In genomic region chr22:31106001-31106571, GRCh38 we compare ENCODE assay signal across 9 cellular contexts. TPM values are rescaled to one million over a fixed set of nuclear protein-coding genes. Genes with fewer than 3 reads are reported as not detected.
DNase-seq lines count a peak whose midpoint lies in the region; ATAC-seq and TF ChIP-seq lines count a peak whose summit lies in the region.
"Had no signal": no experiment of that assay in that cellular context is flagged by ENCODE, and none has a peak within 500 bp of the region (broad histone marks: within the 10 kb centered on the region; RNA-seq: fewer than 3 reads in every experiment).

No MANE protein-coding gene starts in this region.

- H3K9ac ChIP-seq in fibroblast of lung (ENCODE audit: insufficient read depth, low read length) (peak overlapping the region; percentile 99), rectal smooth muscle tissue (ENCODE audit: low read length) (peak overlapping the region; percentile 47)

- CTCF ChIA-PET in CD8-positive, alpha-beta memory T cell (lab: Charles Lee), result interaction anchor here (1.1 to 1.6 kb wide), 3 partner anchors 11 to 22 kb away, joined by 3 read pairs; no protein-coding TSS in a partner anchor

- no peaks in the 10 kb centered on the region for H3K9me3 Mint-ChIP-seq in CD8-positive, alpha-beta memory T cell

- H3K79me2 ChIP-seq in fibroblast of lung (ENCODE audit: control insufficient read depth, insufficient read depth, low read length), result peaks cover 22% of the 10 kb centered on the region

- no peaks in the 10 kb centered on the region for H3K9me3 ChIP-seq in CD8-positive, alpha-beta memory T cell (ENCODE audit: low read length)
- no peaks in the 10 kb centered on the region for H3K9me3 ChIP-seq in RWPE2 (ENCODE audit: severe bottlenecking)
- H3K9me3 ChIP-seq in fibroblast of lung (ENCODE audit: control insufficient read depth, insufficient read depth, low read depth, low read length), result no peaks in the 10 kb centered on the region

- H3K36me3 ChIP-seq in CD8-positive, alpha-beta memory T cell (ENCODE audit: insufficient read depth, low read length), result no peaks in the 10 kb centered on the region
- H3K36me3 ChIP-seq in RWPE2 (ENCODE audit: low read depth) (peaks cover 19% of the 10 kb centered on the region), fibroblast of lung (ENCODE audit: control insufficient read depth, insufficient read depth, low read length) (peaks cover 24% of the 10 kb centered on the region), rectal smooth muscle tissue (ENCODE audit: control insufficient read depth, insufficient read depth, low read length) (peaks cover 4% of the 10 kb centered on the region), H7 (replicated peaks; ENCODE audit: control insufficient read depth, insufficient read depth, low read length) (no peaks in the 10 kb centered on the region)

- peaks cover 22 to 32% (median 29%) of the 10 kb centered on the region in 3 donors for H3K4me1 Mint-ChIP-seq in CD8-positive, alpha-beta memory T cell

- peak overlapping the region; percentile 84 to 96 (median 94) for H3K4me3 Mint-ChIP-seq in CD8-positive, alpha-beta memory T cell

- H3K4me1 ChIP-seq in CD8-positive, alpha-beta memory T cell (ENCODE audit: insufficient read depth, low read length), result peaks cover 19% of the 10 kb centered on the region
- H3K4me1 ChIP-seq in RWPE2 (ENCODE audit: insufficient read depth, poor library complexity, severe bottlenecking) (peaks cover 6% of the 10 kb centered on the region), fibroblast of lung (ENCODE audit: control insufficient read depth, extremely low read depth, insufficient read depth, low read length) (peaks cover 28% of the 10 kb centered on the region), rectal smooth muscle tissue (ENCODE audit: control insufficient read depth, insufficient read depth, low read length) (peaks cover 37% of the 10 kb centered on the region)

- H2AFZ ChIP-seq in fibroblast of lung (ENCODE audit: low read length), result no peak overlapping the region

- peak overlapping the region in 6 of 8 donors; percentile 72 to 87 (median 84) for H3K27ac Mint-ChIP-seq in CD8-positive, alpha-beta memory T cell

- no peaks in the 10 kb centered on the region for H4K20me1 ChIP-seq in fibroblast of lung (ENCODE audit: control insufficient read depth, extremely low read depth, insufficient read depth, low read length)

- TF ChIP-seq CTCF in RWPE2 (IDR thresholded peaks at IDR 0.05; ENCODE audit: poor library complexity, severe bottlenecking), result peak; percentile 20
- TF ChIP-seq CTCF in fibroblast of lung (conservative IDR thresholded peaks at IDR 0.05 in 1 of 2, IDR thresholded peaks at IDR 0.05 in 1 of 2; ENCODE audit: low read depth in 1 of 2, low read length in 2 of 2), result no peak

- no peak overlapping the region for H3K4me3 ChIP-seq in CD8-positive, alpha-beta memory T cell (ENCODE audit: low read length)
- no peak overlapping the region for H3K4me3 ChIP-seq in RWPE2 (ENCODE audit: severe bottlenecking)
- peak overlapping the region; percentile 78 to 95 (median 92) for H3K4me3 ChIP-seq in fibroblast of lung (replicated peaks in 1 of 4; ENCODE audit: control extremely low read depth in 1 of 4, insufficient read depth in 1 of 4, low read depth in 3 of 4, low read length in 4 of 4)
- H3K4me3 ChIP-seq in rectal smooth muscle tissue (ENCODE audit: low read length), result peak overlapping the region; percentile 82
- no peak overlapping the region for H3K4me3 ChIP-seq in H7 (ENCODE audit: insufficient read depth, low read depth, low read length)

- POLR2A ChIA-PET in CD8-positive, alpha-beta memory T cell (lab: Charles Lee), result interaction anchor here (1.9 kb wide), 1 partner anchor 184 kb away, joined by 10 read pairs; no protein-coding TSS in a partner anchor

- no peaks in the 10 kb centered on the region for H3K27me3 Mint-ChIP-seq in CD8-positive, alpha-beta memory T cell

- peaks cover 0 to 9% (median 0%) of the 10 kb centered on the region in 3 donors for H3K36me3 Mint-ChIP-seq in CD8-positive, alpha-beta memory T cell

- no peak overlapping the region for H3K27ac ChIP-seq in CD8-positive, alpha-beta memory T cell (ENCODE audit: low read depth, low read length)
- no peak overlapping the region for H3K27ac ChIP-seq in RWPE2 (ENCODE audit: poor library complexity, severe bottlenecking)
- H3K27ac ChIP-seq in fibroblast of lung (ENCODE audit: insufficient read depth, low read length), result peak overlapping the region; percentile 99
- peak overlapping the region; percentile 100 for H3K27ac ChIP-seq in rectal smooth muscle tissue (ENCODE audit: low read depth, low read length)
- H3K27ac ChIP-seq: SK-N-MC had no signal

- peak overlapping the region; percentile 87 for H3K4me2 ChIP-seq in fibroblast of lung (ENCODE audit: extremely low read depth, insufficient read depth, low read length)

- H3K27me3 ChIP-seq in CD8-positive, alpha-beta memory T cell (ENCODE audit: insufficient read depth, low read length, poor library complexity, severe bottlenecking), result no peaks in the 10 kb centered on the region
- H3K27me3 ChIP-seq in RWPE2 (ENCODE audit: insufficient read depth, poor library complexity, severe bottlenecking), result no peaks in the 10 kb centered on the region
- H3K27me3 ChIP-seq in fibroblast of lung (ENCODE audit: control insufficient read depth, insufficient read depth, low read length), result no peaks in the 10 kb centered on the region
- no peaks in the 10 kb centered on the region for H3K27me3 ChIP-seq in rectal smooth muscle tissue (ENCODE audit: control insufficient read depth, insufficient read depth, low read length)
- peaks cover 23% of the 10 kb centered on the region for H3K27me3 ChIP-seq in H7 (ENCODE audit: control insufficient read depth, insufficient read depth, low read length)

- DNase-seq in CD8-positive, alpha-beta memory T cell, result no peak
- DNase-seq in RWPE2 (ENCODE audit: low spot score) (peak; percentile 54), fibroblast of lung (ENCODE audit: low read depth in 2 of 2) (no peak), H7 (no peak), T1000 (lab: John Stamatoyannopoulos, UW) (no peak)
- DNase-seq in activated CD4-positive, CD25-positive, alpha-beta regulatory T cell (lab: John Stamatoyannopoulos, UW), result no peak
- DNase-seq in stimulated activated CD8-positive, alpha-beta memory T cell treated with anti-CD3 and anti-CD28 coated beads, Interleukin-4, amount 100 ng/mL, for 48 hours, result no peak

- peak; percentile 20 for ATAC-seq in RWPE2 (ENCODE audit: low read depth)

RNA-seq across cellular contexts. Expression of gene SELENOM, which starts 1.3 kb away (rescaled TPM):
- 10 to 100 TPM; 14.6 to 15.4 TPM for total RNA-seq in CD8-positive, alpha-beta memory T cell
- polyA plus RNA-seq in CD8-positive, alpha-beta memory T cell, result 138 TPM
- total RNA-seq in fibroblast of lung, result 127 and 132 TPM in 2 replicates
- polyA plus RNA-seq in fibroblast of lung, result 93.5 and 130 TPM in 2 replicates
- 194 and 266 TPM in 2 replicates for polyA plus RNA-seq in fibroblast of lung (2012)
- polyA minus RNA-seq in fibroblast of lung (ENCODE audit: low replicate concordance), result 41.9 and 111 TPM in 2 replicates
- total RNA-seq in H7 (2014; rRNA removed; shearing (Covaris generic)), result 14.6 and 22.4 TPM in 2 replicates

RNA-seq across cellular contexts. Expression of gene INPP5J, which starts 16.7 kb away (rescaled TPM):
- total RNA-seq in CD8-positive, alpha-beta memory T cell, result under 1 TPM in 1 of 2 experiments, not detected in 1; 0.22 TPM
- not detected for polyA plus RNA-seq in CD8-positive, alpha-beta memory T cell
- total RNA-seq in fibroblast of lung, result 0.26 and 0.33 TPM in 2 replicates
- polyA plus RNA-seq in fibroblast of lung, result 0.17 and 0.23 TPM in 2 replicates
- polyA plus RNA-seq in fibroblast of lung (2012), result 0.44 and 0.45 TPM in 2 replicates
- polyA minus RNA-seq in fibroblast of lung (ENCODE audit: low replicate concordance), result 0.27 TPM in 1 of 2 replicates, not detected in the other
- 10.6 and 11.9 TPM in 2 replicates for total RNA-seq in H7 (2014; rRNA removed; shearing (Covaris generic))

RNA-seq across cellular contexts. Expression of gene SMTN, which starts 25.0 kb away (rescaled TPM):
- total RNA-seq in CD8-positive, alpha-beta memory T cell, result 10 to 100 TPM; 13.2 to 14.7 TPM
- polyA plus RNA-seq in CD8-positive, alpha-beta memory T cell, result 0.98 TPM
- total RNA-seq in fibroblast of lung, result 79.4 and 95.1 TPM in 2 replicates
- 43.7 and 61.5 TPM in 2 replicates for polyA plus RNA-seq in fibroblast of lung
- polyA plus RNA-seq in fibroblast of lung (2012), result 79.5 and 122 TPM in 2 replicates
- polyA minus RNA-seq in fibroblast of lung (ENCODE audit: low replicate concordance), result 126 and 165 TPM in 2 replicates
- total RNA-seq in H7 (2014; rRNA removed; shearing (Covaris generic)), result 10.7 and 21.0 TPM in 2 replicates

RNA-seq across cellular contexts. Expression of gene PLA2G3, which starts 34.2 kb away (rescaled TPM):
- total RNA-seq in CD8-positive, alpha-beta memory T cell, result not detected
- polyA plus RNA-seq in CD8-positive, alpha-beta memory T cell, result not detected
- 0.33 TPM in 1 of 2 replicates, not detected in the other for total RNA-seq in fibroblast of lung
- 0.18 and 0.61 TPM in 2 replicates for polyA plus RNA-seq in fibroblast of lung
- 0.16 and 0.92 TPM in 2 replicates for polyA plus RNA-seq in fibroblast of lung (2012)
- 0.43 TPM in 1 of 2 replicates, not detected in the other for polyA minus RNA-seq in fibroblast of lung (ENCODE audit: low replicate concordance)
- total RNA-seq in H7 (2014; rRNA removed; shearing (Covaris generic)), result 13.6 and 19.3 TPM in 2 replicates

RNA-seq across cellular contexts. Expression of gene RNF185, which starts 53.9 kb away (rescaled TPM):
- 10 to 100 TPM; 28.1 to 30.5 TPM for total RNA-seq in CD8-positive, alpha-beta memory T cell
- polyA plus RNA-seq in CD8-positive, alpha-beta memory T cell, result 23.7 TPM
- 25.7 and 31.2 TPM in 2 replicates for total RNA-seq in fibroblast of lung
- 55.8 and 56.1 TPM in 2 replicates for polyA plus RNA-seq in fibroblast of lung
- polyA plus RNA-seq in fibroblast of lung (2012), result 33.1 and 36.3 TPM in 2 replicates
- 41.9 and 43.5 TPM in 2 replicates for polyA minus RNA-seq in fibroblast of lung (ENCODE audit: low replicate concordance)
- total RNA-seq in H7 (2014; rRNA removed; shearing (Covaris generic)), result 23.1 and 24.2 TPM in 2 replicates

Comparison
In these comparisons a context has a peak if more than half of its experiments do, and no peak if none do; other contexts are left out.
1. H3K27ac ChIP-seq: peak in fibroblast of lung (single experiment) and rectal smooth muscle tissue (single experiment); none in CD8-positive, alpha-beta memory T cell (single experiment) and RWPE2 (single experiment).
2. H3K4me3 ChIP-seq: peak in fibroblast of lung (4 of 4) and rectal smooth muscle tissue (single experiment); none in CD8-positive, alpha-beta memory T cell (single experiment), RWPE2 (single experiment) and H7 (single experiment).